In genomic region chr19:17508558-17508933, GRCh38 we compare ENCODE assay signal across 1 cellular context.
TF ChIP-seq lines count a peak whose summit lies in the region.
"Not testable (repeated sequence)": the region's sequence is repeated elsewhere in the genome, so short reads cannot be mapped to it uniquely, and the experiment has no call there.

No MANE protein-coding gene starts in this region.

TF ChIP-seq in K562, 482 proteins besides CTCF, POLR2A, EP300 and RAD21:
- TF ChIP-seq HDAC2 (IDR thresholded peaks at IDR 0.05) = peak; percentile 53; the same call in 1 of the 2 replicates
- TF ChIP-seq SUPT5H (IDR thresholded peaks at IDR 0.05) = 0 out of 2 replicates have a peak, but pooled peaks have one; percentile 1
- peak; percentile 88 for TF ChIP-seq RBM25 (IDR thresholded peaks at IDR 0.05; ENCODE audit: low read depth, low read length, severe bottlenecking)
- peak; percentile 47 for TF ChIP-seq CHD4 (IDR thresholded peaks at IDR 0.05; ENCODE audit: insufficient read depth, insufficient replicate concordance, low read depth, low read length, poor library complexity, severe bottlenecking)
- TF ChIP-seq BCOR (IDR thresholded peaks at IDR 0.05) = peak; percentile 94
- peak; percentile 85 for TF ChIP-seq ADNP (tag; IDR thresholded peaks at IDR 0.05)
- TF ChIP-seq NR4A1 (CRISPR knock-in tag; IDR thresholded peaks at IDR 0.05) = not testable (repeated sequence)
- 0 out of 2 replicates have a peak, but pooled peaks have one; percentile 18 for TF ChIP-seq NR4A1 (tag; IDR thresholded peaks at IDR 0.05)
- 0 out of 2 replicates have a peak, but pooled peaks have one; percentile 9 for TF ChIP-seq ZBTB34 (CRISPR knock-in tag; IDR thresholded peaks at IDR 0.05)
- TF ChIP-seq CBX1 (IDR thresholded peaks at IDR 0.05; ENCODE audit: low read depth) = peak; percentile 86; the same call in 1 of the 2 replicates
- peak; percentile 68; the same call in 1 of the 2 replicates for TF ChIP-seq SMARCA5 (IDR thresholded peaks at IDR 0.05)
- peak in 1 of 2 experiments; percentile 68; a peak in 2 of 4 replicates for TF ChIP-seq KDM1A (IDR thresholded peaks at IDR 0.05)
